ENCODE assay signal across 14 cellular contexts in genomic region chr15:49135342-49135857, GRCh38. TPM values are rescaled to one million over a fixed set of nuclear protein-coding genes. Genes with fewer than 3 reads are reported as not detected.
A peak's percentile ranks its signal among the peaks of the same experiment; 100 is the strongest.
DNase-seq lines count a peak whose midpoint lies in the region; ATAC-seq, FAIRE-seq and TF ChIP-seq lines count a peak whose summit lies in the region.
"Had no signal": no experiment of that assay in that cellular context is flagged by ENCODE, and none has a peak within 500 bp of the region (broad histone marks: within the 10 kb centered on the region; RNA-seq: fewer than 3 reads in every experiment).

No MANE protein-coding gene starts in this region.

- intact Hi-C loops in IMR-90 (cut with micrococcal nuclease): loop anchor here (5.0 kb wide), 2 partner anchors 88 to 268 kb away; partner anchors contain the start of gene SECISBP2L

- H2BK120ac ChIP-seq in IMR-90 (ENCODE audit: low read depth, low read length): peak overlapping the region; percentile 87

- peak overlapping the region; percentile 20 to 52 for H3K27ac Mint-ChIP-seq in effector memory CD8-positive, alpha-beta T cell
- H3K27ac Mint-ChIP-seq in naive thymus-derived CD8-positive, alpha-beta T cell: peak overlapping the region in 3 of 10 donors; percentile 4 to 33 (median 27)
- H3K27ac Mint-ChIP-seq: activated naive CD4-positive, alpha-beta T cell treated with anti-CD3 and anti-CD28 coated beads for 36 hours had no signal

- H2AK5ac ChIP-seq in IMR-90 (ENCODE audit: low read depth, low read length): peak overlapping the region; percentile 72

- no TSS peak for BruUV-seq in IMR-90 (replicated peaks; lab: Mats Ljungman, UMichigan)

- peak overlapping the region; percentile 98 for H2BK5ac ChIP-seq in IMR-90 (ENCODE audit: low read depth, low read length, poor library complexity, severe bottlenecking)

- no peak overlapping the region for H3K4me3 ChIP-seq in A549
- no peak overlapping the region; the same call in 1 of the 2 replicates for H3K4me3 ChIP-seq in IMR-90 (ENCODE audit: insufficient read depth, low read depth, low read length)

- peak overlapping the region; percentile 92 for H2BK20ac ChIP-seq in IMR-90 (ENCODE audit: low read depth, low read length)

- no peak for ATAC-seq in A549
- peak; percentile 57 for ATAC-seq in GM18511 (IDR thresholded peaks at IDR 0.05; ENCODE audit: unreplicated experiment)
- ATAC-seq in IMR-90 (ENCODE audit: low read depth): peak; percentile 48
- no peak for ATAC-seq in effector memory CD8-positive, alpha-beta T cell (replicated peaks)
- ATAC-seq in naive thymus-derived CD8-positive, alpha-beta T cell: no peak

- peaks cover 81% of the 10 kb centered on the region for H3K36me3 Mint-ChIP-seq in effector memory CD8-positive, alpha-beta T cell (ENCODE audit: insufficient read depth)
- peaks cover 0 to 79% (median 9%) of the 10 kb centered on the region in 3 donors for H3K36me3 Mint-ChIP-seq in naive thymus-derived CD8-positive, alpha-beta T cell

- peak overlapping the region; percentile 83; the same call in 1 of the 2 replicates for H3K23ac ChIP-seq in IMR-90 (ENCODE audit: low read depth, low read length)

- H3K4me1 ChIP-seq in A549 (peaks cover 25% of the 10 kb centered on the region), IMR-90 (ENCODE audit: control insufficient read depth, insufficient read depth, low read length) (peaks cover 11% of the 10 kb centered on the region)

- H4K8ac ChIP-seq in IMR-90 (ENCODE audit: low read depth in 2 of 2, low read length in 2 of 2): peak overlapping the region; percentile 81 to 89

- DNase-seq in A549 (ENCODE audit: low read depth in 1 of 2, low spot score in 1 of 2) (no peak), IMR-90 (peak; percentile 6), dedifferentiated amniotic fluid mesenchymal stem cell (ENCODE audit: extremely low spot score) (no peak), cerebellum (ENCODE audit: low spot score) (no peak), NCI-H510A treated with DMSO at 0.1 percent for 48 hours (lab: John Stamatoyannopoulos, UW) (no peak)
- DNase-seq in effector memory CD8-positive, alpha-beta T cell: no peak
- DNase-seq in naive thymus-derived CD8-positive, alpha-beta T cell: no peak
- DNase-seq: activated CD4-positive, CD25-positive, alpha-beta regulatory T cell treated with anti-CD3 and anti-CD28 coated beads, Interleukin-2, amount 50 U/mL, for 72 hours; activated naive CD4-positive, alpha-beta T cell treated with anti-CD3 and anti-CD28 coated beads for 36 hours; NCI-H1417; NCI-H524 treated with DMSO at 0.1 percent for 48 hours; nucleus accumbens had no signal

- in situ Hi-C loops in IMR-90 (cut with MboI; ENCODE audit: low sequenced_read_pairs): no loop called here

- H3K27ac ChIP-seq in A549 (0 out of 6 replicates have a peak overlapping the region, but pooled peaks of 1 of the 2 experiments have one; percentile 48), IMR-90 (ENCODE audit: insufficient read depth, low read length) (peak overlapping the region; percentile 52; the same call in 1 of the 2 replicates)
- H3K27ac ChIP-seq: C4-2B had no signal

- H2BK15ac ChIP-seq in IMR-90 (ENCODE audit: low read depth, low read length): peak overlapping the region; percentile 27; the same call in 1 of the 3 replicates

- H3K79me1 ChIP-seq in IMR-90 (ENCODE audit: low read depth in 1 of 2, low read length in 2 of 2): peaks cover 13 to 15% of the 10 kb centered on the region in 2 experiments

- H3K9me1 ChIP-seq in IMR-90 (ENCODE audit: insufficient read depth, low read length): no peaks in the 10 kb centered on the region

- peak overlapping the region; percentile 97; the same call in 1 of the 2 replicates for H4K5ac ChIP-seq in IMR-90 (ENCODE audit: low read depth, low read length)

- H3K4me3 Mint-ChIP-seq in effector memory CD8-positive, alpha-beta T cell: no peak overlapping the region
- no peak overlapping the region for H3K4me3 Mint-ChIP-seq in naive thymus-derived CD8-positive, alpha-beta T cell
- H3K4me3 Mint-ChIP-seq: activated naive CD4-positive, alpha-beta T cell treated with anti-CD3 and anti-CD28 coated beads for 36 hours had no signal

- TF ChIP-seq POLR2A in A549 (IDR thresholded peaks at IDR 0.05; ENCODE audit: low read length): no peak
- no peak for TF ChIP-seq POLR2A in IMR-90 (IDR thresholded peaks at IDR 0.05; ENCODE audit: low read depth, low read length)

- no peak for FAIRE-seq in A549 (lab: Jason Lieb, UNC)

- H3K18ac ChIP-seq in IMR-90 (ENCODE audit: low read depth, low read length): peak overlapping the region; percentile 100

- TF ChIP-seq CTCF in A549 (IDR thresholded peaks at IDR 0.05) (no peak), IMR-90 (conservative IDR thresholded peaks at IDR 0.05; ENCODE audit: low read depth, low read length) (no peak)

- H3K14ac ChIP-seq in IMR-90 (replicated peaks; ENCODE audit: low read depth, low read length): peak overlapping the region; percentile 74

- peak overlapping the region; percentile 45 for H4K91ac ChIP-seq in IMR-90 (ENCODE audit: insufficient read depth, low read depth, low read length)

- H3K27me3 Mint-ChIP-seq in effector memory CD8-positive, alpha-beta T cell: no peaks in the 10 kb centered on the region
- H3K27me3 Mint-ChIP-seq in naive thymus-derived CD8-positive, alpha-beta T cell: no peaks in the 10 kb centered on the region

- peak overlapping the region; percentile 48 for H3K4me2 ChIP-seq in A549
- peak overlapping the region; percentile 97; the same call in 1 of the 2 replicates for H3K4me2 ChIP-seq in IMR-90 (ENCODE audit: low read depth, low read length)

- TF ChIP-seq EP300 in A549 (IDR thresholded peaks at IDR 0.05): no peak

- CTCF ChIA-PET in A549 (lab: Yijun Ruan, JAX) (no interaction called here), IMR-90 (lab: Yijun Ruan, JAX) (no interaction called here)

- H3K9me3 ChIP-seq in A549 (no peaks in the 10 kb centered on the region), IMR-90 (ENCODE audit: control insufficient read depth, insufficient read depth, low read length) (no peaks in the 10 kb centered on the region)

- no peaks in the 10 kb centered on the region for H4K20me1 ChIP-seq in IMR-90 (ENCODE audit: insufficient read depth, low read length)

- H3K56ac ChIP-seq in IMR-90 (ENCODE audit: extremely low read depth, insufficient read depth, low read length): peak overlapping the region; percentile 58

- H3K27me3 ChIP-seq in IMR-90 (ENCODE audit: control insufficient read depth, insufficient read depth, low read length): no peaks in the 10 kb centered on the region

- H3K4ac ChIP-seq in IMR-90 (ENCODE audit: low read depth, low read length): peak overlapping the region; percentile 81; the same call in 1 of the 2 replicates

- dilution Hi-C loops in IMR-90 (cut with HindIII; ENCODE audit: low sequenced_read_pairs, unreplicated experiment): no loop called here

- H3K9ac ChIP-seq in IMR-90 (ENCODE audit: low read depth, low read length): peak overlapping the region; percentile 60; the same call in 1 of the 2 replicates

- POLR2A ChIA-PET in A549 (lab: Yijun Ruan, JAX): no interaction called here
- POLR2A ChIA-PET in IMR-90 (lab: Charles Lee; ENCODE audit: unreplicated experiment): no interaction called here
- POLR2A ChIA-PET in naive thymus-derived CD8-positive, alpha-beta T cell (lab: Charles Lee): no interaction called here

- peaks cover 5 to 31% of the 10 kb centered on the region in 2 donors for H3K4me1 Mint-ChIP-seq in effector memory CD8-positive, alpha-beta T cell (ENCODE audit: low read depth in 2 of 2)
- peaks cover 0 to 13% (median 5%) of the 10 kb centered on the region in 4 donors for H3K4me1 Mint-ChIP-seq in naive thymus-derived CD8-positive, alpha-beta T cell

- no peak overlapping the region for H2AFZ ChIP-seq in IMR-90 (replicated peaks; ENCODE audit: low read length, poor library complexity)

- no peak overlapping the region for H2AK9ac ChIP-seq in IMR-90 (replicated peaks; ENCODE audit: low read depth, low read length, poor library complexity)

- WGBS in A549 (ENCODE audit: missing lambda C conversion rate): 7% methylated on average over 2 of the region's 2 CpGs
- no CpG with 5 or more reads among the region's 2 CpGs for WGBS in IMR-90 (ENCODE audit: extremely low coverage in 2 of 2, insufficient read length in 1 of 2), 2 experiments

- no peaks in the 10 kb centered on the region for H3K9me3 Mint-ChIP-seq in effector memory CD8-positive, alpha-beta T cell
- H3K9me3 Mint-ChIP-seq in naive thymus-derived CD8-positive, alpha-beta T cell: no peaks in the 10 kb centered on the region
- H3K9me3 Mint-ChIP-seq: activated naive CD4-positive, alpha-beta T cell treated with anti-CD3 and anti-CD28 coated beads for 36 hours had no signal

- peaks cover 21% of the 10 kb centered on the region for H3K36me3 ChIP-seq in IMR-90 (ENCODE audit: control insufficient read depth, insufficient read depth, low read length)

- TF ChIP-seq RAD21 in A549 (conservative IDR thresholded peaks at IDR 0.05 in 1 of 2, IDR thresholded peaks at IDR 0.05 in 1 of 2) (no peak), IMR-90 (IDR thresholded peaks at IDR 0.05; ENCODE audit: low read length) (no peak)

RNA-seq across cellular contexts. Expression of gene COPS2, which starts 20.0 kb away (rescaled TPM):
- polyA plus RNA-seq in A549 (2011; rRNA removed) (49.9 and 66.6 TPM in 2 replicates), A549 (2017; fragmentation: RNase III; extraction: RNeasy Plus Mini Kit Qiagen cat#74134 plus additional on column Dnase treatment) (64.6 to 78.2 TPM (median 64.8 TPM) in 3 replicates), IMR-90 (2012; rRNA removed) (39.6 and 54.6 TPM in 2 replicates)
- polyA plus RNA-seq in A549 (2012; cell fraction: cytosol; rRNA removed): 12.6 and 13.8 TPM in 2 replicates
- 4.4 and 5.2 TPM in 2 replicates for polyA plus RNA-seq in A549 (2012; cell fraction: nucleus; rRNA removed)
- 15.0 and 16.3 TPM in 2 replicates for polyA minus RNA-seq in A549 (2011; rRNA and poly(A)+ RNA removed)
- total RNA-seq in IMR-90 (2012; rRNA removed) (75.6 and 103 TPM in 2 replicates), cerebellum (60.5 TPM)
- 3.6 and 5.3 TPM in 2 replicates for polyA plus RNA-seq in IMR-90 (2012; cell fraction: cytosol; rRNA removed)
- 1.1 and 16.9 TPM in 2 replicates for polyA plus RNA-seq in IMR-90 (2012; cell fraction: nucleus; rRNA removed; ENCODE audit: low replicate concordance)
- total RNA-seq in naive thymus-derived CD8-positive, alpha-beta T cell: 10 to 100 TPM; 57.0 to 60.2 TPM
- 10 to 100 TPM; 26.2 to 32.4 (median 28.1) TPM for polyA plus RNA-seq in naive thymus-derived CD8-positive, alpha-beta T cell

RNA-seq across cellular contexts. Expression of gene GALK2, which starts 34.6 kb away (rescaled TPM):
- polyA plus RNA-seq in A549 (2011; rRNA removed): 40.5 and 44.7 TPM in 2 replicates
- polyA plus RNA-seq in A549 (2012; cell fraction: cytosol; rRNA removed): 18.6 and 19.2 TPM in 2 replicates
- polyA plus RNA-seq in A549 (2012; cell fraction: nucleus; rRNA removed): 14.2 and 16.0 TPM in 2 replicates
- 22.8 to 26.8 TPM (median 23.7 TPM) in 3 replicates for polyA plus RNA-seq in A549 (2017; fragmentation: RNase III; extraction: RNeasy Plus Mini Kit Qiagen cat#74134 plus additional on column Dnase treatment)
- 32.1 and 44.6 TPM in 2 replicates for polyA minus RNA-seq in A549 (2011; rRNA and poly(A)+ RNA removed)
- total RNA-seq in IMR-90 (2012; rRNA removed): 51.4 and 63.6 TPM in 2 replicates
- polyA plus RNA-seq in IMR-90 (2012; rRNA removed): 23.9 and 27.0 TPM in 2 replicates
- 11.3 and 15.1 TPM in 2 replicates for polyA plus RNA-seq in IMR-90 (2012; cell fraction: cytosol; rRNA removed)
- 8.3 and 17.8 TPM in 2 replicates for polyA plus RNA-seq in IMR-90 (2012; cell fraction: nucleus; rRNA removed; ENCODE audit: low replicate concordance)
- 38.2 TPM for total RNA-seq in cerebellum
- total RNA-seq in naive thymus-derived CD8-positive, alpha-beta T cell: 10 to 100 TPM; 26.3 to 27.9 TPM
- 10 to 100 TPM; 18.8 to 21.5 (median 19.3) TPM for polyA plus RNA-seq in naive thymus-derived CD8-positive, alpha-beta T cell

Comparison
In these comparisons a context has a peak if more than half of its experiments do, and no peak if none do; other contexts are left out.
1. ATAC-seq: peak in GM18511 (single experiment) and IMR-90 (single experiment); none in A549 (0 of 2), effector memory CD8-positive, alpha-beta T cell (single experiment) and naive thymus-derived CD8-positive, alpha-beta T cell (0 of 2).